In the genomic region with DNA sequence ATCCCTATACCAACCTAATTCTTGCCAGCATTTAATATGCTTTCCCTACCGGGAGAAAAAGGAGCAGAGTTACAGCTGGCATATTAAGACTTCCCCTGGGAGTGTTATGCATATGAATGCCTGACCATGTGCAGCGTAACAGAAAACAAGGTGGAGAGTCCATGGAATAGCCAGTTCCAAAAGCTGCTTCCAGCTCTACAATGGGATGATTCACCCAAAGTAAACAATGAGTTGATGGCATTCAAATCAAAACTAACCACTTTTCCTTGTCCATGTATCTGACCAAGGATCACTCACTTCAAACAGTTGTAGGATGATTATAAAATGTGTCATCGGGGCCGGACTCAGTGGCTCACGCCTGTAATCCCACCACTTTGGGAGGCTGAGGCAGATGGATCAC, we compare ENCODE assay signal across 12 cellular contexts. TPM values are rescaled to one million over a fixed set of nuclear protein-coding genes. Genes with fewer than 3 reads are reported as not detected.
DNase-seq lines count a peak whose midpoint lies in the region; TF ChIP-seq lines count a peak whose summit lies in the region.
"Had no signal": no experiment of that assay in that cellular context is flagged by ENCODE, and none has a peak within 500 bp of the region (broad histone marks: within the 10 kb centered on the region; RNA-seq: fewer than 3 reads in every experiment).

No MANE protein-coding gene starts in this region.

- H3K36me3 ChIP-seq in CD4-positive, alpha-beta memory T cell (ENCODE audit: insufficient read depth, low read length), result no peaks in the 10 kb centered on the region
- H3K36me3 ChIP-seq: thoracic aorta had no signal

- TF ChIP-seq CTCF in chondrocyte (IDR thresholded peaks at IDR 0.05), result no peak

- intact Hi-C loops in CD4-positive, alpha-beta memory T cell (cut with micrococcal nuclease), result no loop called here

- CTCF ChIA-PET in CD4-positive, alpha-beta memory T cell (lab: Charles Lee; ENCODE audit: partially characterized antibody), result interaction anchor here (1.2 kb wide), 1 partner anchor 11 kb away, joined by 4 read pairs; no protein-coding TSS in a partner anchor

- DNase-seq in EH (ENCODE audit: low read depth) (peak; percentile 65), NCI-H187 (lab: John Stamatoyannopoulos, UW) (peak; percentile 9 to 35), amniotic epithelial cell (ENCODE audit: low read depth) (peak; percentile 31), kidney tubule cell (ENCODE audit: low spot score) (peak; percentile 98), SKM-1 (lab: John Stamatoyannopoulos, UW; ENCODE audit: unreplicated experiment) (no peak), NCI-H1092 (lab: John Stamatoyannopoulos, UW) (no peak), chondrocyte (ENCODE audit: low spot score) (no peak)
- DNase-seq in CD4-positive, alpha-beta memory T cell, result no peak
- DNase-seq: NCI-H1105 treated with DMSO at 0.1 percent for 48 hours, T1000 had no signal

- no peak overlapping the region for H3K27ac Mint-ChIP-seq in CD4-positive, alpha-beta memory T cell
- H3K27ac Mint-ChIP-seq in chondrocyte (ENCODE audit: unreplicated experiment), result no peak overlapping the region
- H3K27ac Mint-ChIP-seq: activated T-helper 2 cell treated with anti-CD3 and anti-CD28 coated beads, Interferon-gamma antibody, Interleukin-2, Interleukin-4, amounts not matched to agents 10 μg/mL and 5 μg/mL and 100 μg/mL, durations not matched to agents 14 hours and 24 hours and 36 hours had no signal

- H3K9me3 ChIP-seq in CD4-positive, alpha-beta memory T cell (ENCODE audit: control insufficient read depth in 1 of 2, low read length in 2 of 2), result no peaks in the 10 kb centered on the region
- H3K9me3 ChIP-seq: thoracic aorta had no signal

- H3K4me3 ChIP-seq in CD4-positive, alpha-beta memory T cell (ENCODE audit: low read length in 2 of 2), result no peak overlapping the region
- H3K4me3 ChIP-seq: thoracic aorta had no signal

- POLR2A ChIA-PET in CD4-positive, alpha-beta memory T cell (lab: Charles Lee; ENCODE audit: partially characterized antibody), result no interaction called here

- no peak overlapping the region for H3K27ac ChIP-seq in CD4-positive, alpha-beta memory T cell (ENCODE audit: low read depth, low read length)
- H3K27ac ChIP-seq: thoracic aorta had no signal

- no peak overlapping the region for H3K4me3 Mint-ChIP-seq in CD4-positive, alpha-beta memory T cell
- no peak overlapping the region for H3K4me3 Mint-ChIP-seq in chondrocyte (ENCODE audit: unreplicated experiment)

- peaks cover 0 to 2% (median 0%) of the 10 kb centered on the region in 4 donors for H3K4me1 Mint-ChIP-seq in CD4-positive, alpha-beta memory T cell
- no peaks in the 10 kb centered on the region for H3K4me1 Mint-ChIP-seq in chondrocyte (ENCODE audit: low read depth)

- peaks cover 0 to 2% of the 10 kb centered on the region in 2 donors for H3K27me3 Mint-ChIP-seq in CD4-positive, alpha-beta memory T cell
- peaks cover 2% of the 10 kb centered on the region for H3K27me3 Mint-ChIP-seq in chondrocyte (ENCODE audit: low read depth)

- H3K27me3 ChIP-seq in CD4-positive, alpha-beta memory T cell (ENCODE audit: insufficient read depth, low read length), result no peaks in the 10 kb centered on the region

- H3K9me3 Mint-ChIP-seq in CD4-positive, alpha-beta memory T cell, result no peaks in the 10 kb centered on the region
- no peaks in the 10 kb centered on the region for H3K9me3 Mint-ChIP-seq in chondrocyte (ENCODE audit: low read depth)
- H3K9me3 Mint-ChIP-seq: activated T-helper 2 cell treated with anti-CD3 and anti-CD28 coated beads, Interferon-gamma antibody, Interleukin-2, Interleukin-4, amounts not matched to agents 10 μg/mL and 5 μg/mL and 100 μg/mL, durations not matched to agents 14 hours and 24 hours and 36 hours had no signal

- no peaks in the 10 kb centered on the region for H3K36me3 Mint-ChIP-seq in CD4-positive, alpha-beta memory T cell
- H3K36me3 Mint-ChIP-seq in chondrocyte (ENCODE audit: low read depth), result no peaks in the 10 kb centered on the region

- H3K4me1 ChIP-seq in CD4-positive, alpha-beta memory T cell (ENCODE audit: insufficient read depth, low read length), result no peaks in the 10 kb centered on the region

RNA-seq across cellular contexts. Expression of a gene that starts 48.2 kb away (rescaled TPM):
- total RNA-seq in CD4-positive, alpha-beta memory T cell, result 100 to 1,000 TPM; 143 to 153 TPM
- 1 to 10 TPM; 2.3 to 3.0 TPM for polyA plus RNA-seq in CD4-positive, alpha-beta memory T cell
- 0.12 to 0.45 TPM (median 0.26 TPM) in 3 replicates for total RNA-seq in chondrocyte

Comparison
In these comparisons a context has a peak if more than half of its experiments do, and no peak if none do; other contexts are left out.
1. DNase-seq: peak in EH (single experiment), NCI-H187 (2 of 2), amniotic epithelial cell (single experiment) and kidney tubule cell (single experiment); none in SKM-1 (single experiment), CD4-positive, alpha-beta memory T cell (0 of 5), NCI-H1092 (single experiment) and chondrocyte (single experiment).
2. RNA of a gene that starts 48.2 kb away (total RNA-seq): 143 to 153 TPM in CD4-positive, alpha-beta memory T cell; 0.12 to 0.45 TPM in chondrocyte; every median in the first group is over 10 times any median in the second.